ENCODE assay signal across 1 cellular context in genomic region chr4:38298868-38299713, GRCh38.
TF ChIP-seq lines count a peak whose summit lies in the region.

No MANE protein-coding gene starts in this region.

TF ChIP-seq in GM12878, 131 proteins besides CTCF, POLR2A, EP300 and RAD21 (continued from another document):
- no peak for TF ChIP-seq CEBPZ (IDR thresholded peaks at IDR 0.05; ENCODE audit: low read depth, low read length)
- no peak for TF ChIP-seq MYB (IDR thresholded peaks at IDR 0.05; ENCODE audit: borderline replicate concordance, low read depth, low read length)
- no peak for TF ChIP-seq E4F1 (IDR thresholded peaks at IDR 0.05; ENCODE audit: borderline replicate concordance, partially characterized antibody)
